In genomic region chr4:2354127-2354526, GRCh38 we compare ENCODE assay signal across 11 cellular contexts.
DNase-seq lines count a peak whose midpoint lies in the region; ATAC-seq and TF ChIP-seq lines count a peak whose summit lies in the region.
"Had no signal": no experiment of that assay in that cellular context is flagged by ENCODE, and none has a peak within 500 bp of the region (broad histone marks: within the 10 kb centered on the region; RNA-seq: fewer than 3 reads in every experiment).

No MANE protein-coding gene starts in this region.

- no peaks in the 10 kb centered on the region for H3K36me3 Mint-ChIP-seq in progenitor cell of endocrine pancreas (ENCODE audit: insufficient read depth)

- H3K27ac Mint-ChIP-seq in progenitor cell of endocrine pancreas: no peak overlapping the region

- DNase-seq in activated T-cell treated with anti-CD3 and anti-CD28 coated beads, Interleukin-2, amount 50 U/mL, for 1 hour: peak; percentile 54
- DNase-seq in activated T-cell treated with anti-CD3 and anti-CD28 coated beads for 4 hours (no peak), progenitor cell of endocrine pancreas (ENCODE audit: low spot score, unreplicated experiment) (no peak), DMS114 treated with DMSO at 0.1 percent for 48 hours (lab: John Stamatoyannopoulos, UW; ENCODE audit: unreplicated experiment) (no peak), gastrocnemius medialis (no peak), NCI-H146 (lab: John Stamatoyannopoulos, UW) (no peak)
- peak; percentile 18 for DNase-seq in effector CD8-positive, alpha-beta T cell (lab: John Stamatoyannopoulos, UW)
- DNase-seq: NCI-H526 had no signal

- H3K9me3 Mint-ChIP-seq in progenitor cell of endocrine pancreas (ENCODE audit: low read depth): no peaks in the 10 kb centered on the region
- H3K9me3 Mint-ChIP-seq: central memory CD8-positive, alpha-beta T cell had no signal

- in situ Hi-C loops in gastrocnemius medialis (cut with MboI; ENCODE audit: low sequenced_read_pairs in 4 of 4): no loop called here

- no peaks in the 10 kb centered on the region for H3K9me3 ChIP-seq in gastrocnemius medialis

- H3K27me3 ChIP-seq in gastrocnemius medialis: no peaks in the 10 kb centered on the region

- no peaks in the 10 kb centered on the region for H3K27me3 Mint-ChIP-seq in progenitor cell of endocrine pancreas
- H3K27me3 Mint-ChIP-seq: central memory CD8-positive, alpha-beta T cell had no signal

- H3K4me3 ChIP-seq in gastrocnemius medialis: no peak overlapping the region

- intact Hi-C loops in gastrocnemius medialis (cut with DNase I; ENCODE audit: low total_unique reads): no loop called here

- peak; percentile 32; the same call in 1 of the 2 replicates for TF ChIP-seq CTCF in LNCAP (IDR thresholded peaks at IDR 0.05)
- TF ChIP-seq CTCF in progenitor cell of endocrine pancreas (IDR thresholded peaks at IDR 0.05; ENCODE audit: unreplicated experiment): peak; percentile 22
- TF ChIP-seq CTCF in gastrocnemius medialis (IDR thresholded peaks at IDR 0.05 in 4 of 5, conservative IDR thresholded peaks at IDR 0.05 in 1 of 5): no peak

- no peak overlapping the region for H3K4me3 Mint-ChIP-seq in progenitor cell of endocrine pancreas (ENCODE audit: low read depth)
- H3K4me3 Mint-ChIP-seq: central memory CD8-positive, alpha-beta T cell had no signal

- no peak for ATAC-seq in gastrocnemius medialis

- no peak overlapping the region for H3K27ac ChIP-seq in gastrocnemius medialis
- H3K27ac ChIP-seq: HL-60 had no signal

- H3K36me3 ChIP-seq in gastrocnemius medialis: no peaks in the 10 kb centered on the region

- H3K4me1 Mint-ChIP-seq in progenitor cell of endocrine pancreas (ENCODE audit: low read depth): no peaks in the 10 kb centered on the region

- TF ChIP-seq POLR2A in gastrocnemius medialis (IDR thresholded peaks at IDR 0.05): no peak

- peaks cover 6 to 9% of the 10 kb centered on the region in 2 donors for H3K4me1 ChIP-seq in gastrocnemius medialis

Comparison
In these comparisons a context has a peak if more than half of its experiments do, and no peak if none do; other contexts are left out.
1. DNase-seq: peak in activated T-cell treated with anti-CD3 and anti-CD28 coated beads, Interleukin-2, amount 50 U/mL, for 1 hour (single experiment) and effector CD8-positive, alpha-beta T cell (single experiment); none in activated T-cell treated with anti-CD3 and anti-CD28 coated beads for 4 hours (single experiment), progenitor cell of endocrine pancreas (single experiment), DMS114 treated with DMSO at 0.1 percent for 48 hours (single experiment), gastrocnemius medialis (0 of 2) and NCI-H146 (single experiment).
2. CTCF ChIP-seq: peak in LNCAP (single experiment) and progenitor cell of endocrine pancreas (single experiment); none in gastrocnemius medialis (0 of 5).